ENCODE assay signal across 22 cellular contexts in genomic region chr12:22923768-22924167, GRCh38.
DNase-seq lines count a peak whose midpoint lies in the region; ATAC-seq, FAIRE-seq and TF ChIP-seq lines count a peak whose summit lies in the region.
"Had no signal": no experiment of that assay in that cellular context is flagged by ENCODE, and none has a peak within 500 bp of the region (broad histone marks: within the 10 kb centered on the region; RNA-seq: fewer than 3 reads in every experiment).

No MANE protein-coding gene starts in this region.

- H2AK5ac ChIP-seq in H1 (ENCODE audit: low read depth, low read length): no peak overlapping the region
- H2AK5ac ChIP-seq in mesendoderm (ENCODE audit: low read length): peak overlapping the region; percentile 68

- H2BK5ac ChIP-seq in H1 (ENCODE audit: low read depth, low read length): no peak overlapping the region
- peak overlapping the region; percentile 99 for H2BK5ac ChIP-seq in mesendoderm (ENCODE audit: low read length)

- CTCF ChIA-PET in H1 (lab: Charles Lee; ENCODE audit: partially characterized antibody) (no interaction called here), Caco-2 (lab: Charles Lee) (no interaction called here)

- H2BK120ac ChIP-seq in H1 (replicated peaks; ENCODE audit: low read depth, low read length): no peak overlapping the region
- H2BK120ac ChIP-seq in mesendoderm (ENCODE audit: low read depth, low read length): peak overlapping the region; percentile 97

- H2AFZ ChIP-seq in H1 (ENCODE audit: low read length): no peak overlapping the region

- no peaks in the 10 kb centered on the region for H3K27me3 ChIP-seq in HUES48 (ENCODE audit: control insufficient read depth, insufficient read depth, low read length)
- H3K27me3 ChIP-seq in H1 (replicated peaks in 1 of 4; ENCODE audit: control insufficient read depth in 3 of 4, extremely low read depth in 1 of 4, insufficient read depth in 3 of 4, low read length in 3 of 4): no peaks in the 10 kb centered on the region
- H3K27me3 ChIP-seq in mesendoderm (ENCODE audit: insufficient read depth, low read length, poor library complexity): no peaks in the 10 kb centered on the region
- no peaks in the 10 kb centered on the region for H3K27me3 ChIP-seq in Caco-2 (replicated peaks; ENCODE audit: control insufficient read depth, insufficient read depth, low read length)
- H3K27me3 ChIP-seq: BE2C had no signal

- H3K56ac ChIP-seq in H1 (replicated peaks; ENCODE audit: insufficient read length, low read depth, low read length) (no peak overlapping the region), mesendoderm (ENCODE audit: low read length) (peak overlapping the region; percentile 78)

- H3K4me3 ChIP-seq in HUES48 (ENCODE audit: low read depth, low read length) (no peak overlapping the region), H1 (ENCODE audit: extremely low read depth in 1 of 4, insufficient read depth in 2 of 4, low read depth in 3 of 4, low read length in 4 of 4) (no peak overlapping the region), mesendoderm (ENCODE audit: low read length) (no peak overlapping the region), Caco-2 (ENCODE audit: low read depth, low read length) (no peak overlapping the region)

- H3K79me1 ChIP-seq in H1 (ENCODE audit: low read depth, low read length) (no peaks in the 10 kb centered on the region), mesendoderm (ENCODE audit: low read length) (no peaks in the 10 kb centered on the region)

- no peaks in the 10 kb centered on the region for H3K4me1 Mint-ChIP-seq in T-helper 17 cell
- peaks cover 21% of the 10 kb centered on the region for H3K4me1 Mint-ChIP-seq in Caco-2 (ENCODE audit: low read depth, unreplicated experiment)
- no peaks in the 10 kb centered on the region for H3K4me1 Mint-ChIP-seq in nephron progenitor cell
- H3K4me1 Mint-ChIP-seq: CD4-positive, CD25-positive, alpha-beta regulatory T cell; IgD-negative memory B cell had no signal

- no peak overlapping the region for H3K27ac Mint-ChIP-seq in T-helper 17 cell
- no peak overlapping the region for H3K27ac Mint-ChIP-seq in Caco-2 (ENCODE audit: unreplicated experiment)
- no peak overlapping the region for H3K27ac Mint-ChIP-seq in nephron progenitor cell
- H3K27ac Mint-ChIP-seq: CD4-positive, CD25-positive, alpha-beta regulatory T cell; HFFc6; IgD-negative memory B cell had no signal

- H3K18ac ChIP-seq in H1 (ENCODE audit: extremely low read depth, low read length) (no peak overlapping the region), mesendoderm (ENCODE audit: low read length) (peak overlapping the region; percentile 97)

- no peak overlapping the region for H2BK12ac ChIP-seq in H1 (ENCODE audit: low read depth, low read length)

- no peaks in the 10 kb centered on the region for H3K23me2 ChIP-seq in H1 (ENCODE audit: low read depth, low read length)

- 84% methylated on average over 2 of the region's 2 CpGs; no CpG with 5 or more reads in 1 of the 2 experiments for WGBS in H1 (ENCODE audit: extremely low coverage in 1 of 2, insufficient coverage in 1 of 2, insufficient read length in 1 of 2, insufficient replicate concordance in 2 of 2, low coverage in 1 of 2, low lambda C conversion rate in 2 of 2, missing lambda C conversion rate in 1 of 2), 2 experiments
- WGBS in mesendoderm (ENCODE audit: extremely low coverage, insufficient coverage, low lambda C conversion rate): no CpG with 5 or more reads among the region's 2 CpGs

- ATAC-seq in T-helper 17 cell: no peak
- ATAC-seq: HCT116, HepG2 had no signal

- no peaks in the 10 kb centered on the region for H3K36me3 ChIP-seq in HUES48 (ENCODE audit: control insufficient read depth, insufficient read depth, low read length)
- H3K36me3 ChIP-seq in H1 (ENCODE audit: control insufficient read depth in 2 of 4, insufficient read depth in 4 of 4, low read length in 3 of 4): no peaks in the 10 kb centered on the region
- H3K36me3 ChIP-seq in mesendoderm (ENCODE audit: control insufficient read depth, insufficient read depth, low read length): no peaks in the 10 kb centered on the region
- H3K36me3 ChIP-seq in Caco-2 (ENCODE audit: control insufficient read depth, insufficient read depth, low read length): no peaks in the 10 kb centered on the region
- H3K36me3 ChIP-seq: BE2C had no signal

- H3K36me3 Mint-ChIP-seq in T-helper 17 cell (ENCODE audit: low read depth): no peaks in the 10 kb centered on the region
- H3K36me3 Mint-ChIP-seq in Caco-2 (ENCODE audit: insufficient read depth, unreplicated experiment): no peaks in the 10 kb centered on the region
- H3K36me3 Mint-ChIP-seq in nephron progenitor cell (ENCODE audit: low read depth): no peaks in the 10 kb centered on the region
- H3K36me3 Mint-ChIP-seq: CD4-positive, CD25-positive, alpha-beta regulatory T cell; IgD-negative memory B cell had no signal

- TF ChIP-seq EP300 in H1 (IDR thresholded peaks at IDR 0.05; ENCODE audit: borderline replicate concordance in 1 of 2, low read depth in 2 of 2, low read length in 2 of 2): no peak

- H3K27me3 Mint-ChIP-seq in T-helper 17 cell (no peaks in the 10 kb centered on the region), Caco-2 (ENCODE audit: insufficient read depth, unreplicated experiment) (peaks cover 4% of the 10 kb centered on the region), nephron progenitor cell (ENCODE audit: low read depth, poor library complexity) (no peaks in the 10 kb centered on the region)
- H3K27me3 Mint-ChIP-seq: CD4-positive, CD25-positive, alpha-beta regulatory T cell; IgD-negative memory B cell had no signal

- FAIRE-seq in H1 (lab: Jason Lieb, UNC): no peak
- FAIRE-seq: A204.1, H54, HepG2 had no signal

- DNase-seq in H1 (ENCODE audit: low read depth in 1 of 2, low spot score in 2 of 2): no peak
- DNase-seq in mesendoderm: no peak
- no peak for DNase-seq in NCI-H2227 treated with DMSO at 0.1 percent for 48 hours (lab: John Stamatoyannopoulos, UW)
- DNase-seq in T-helper 17 cell: no peak
- DNase-seq in Caco-2: no peak
- no peak for DNase-seq in nephron progenitor cell
- DNase-seq: ACHN; BE2C; C1 segment of cervical spinal cord; CD4-positive, CD25-positive, alpha-beta regulatory T cell; DMS153; DMS79; GDM1; HFFc6; KBM-7 had no signal

- H4K20me1 ChIP-seq in H1 (replicated peaks in 1 of 2; ENCODE audit: control insufficient read depth in 1 of 2, insufficient read depth in 2 of 2, low read length in 2 of 2): no peaks in the 10 kb centered on the region

- H3K27ac ChIP-seq in HUES48 (ENCODE audit: low read depth, low read length): peak overlapping the region; percentile 62
- no peak overlapping the region for H3K27ac ChIP-seq in H1 (ENCODE audit: low read depth, low read length)
- peak overlapping the region; percentile 90 for H3K27ac ChIP-seq in mesendoderm (ENCODE audit: low read depth, low read length)
- H3K27ac ChIP-seq: HL-60 had no signal

- no peak for TF ChIP-seq POLR2A in H1 (IDR thresholded peaks at IDR 0.05; ENCODE audit: control extremely low read depth in 1 of 2, low read depth in 2 of 2, low read length in 2 of 2)

- no peak for TF ChIP-seq CTCF in H1 (IDR thresholded peaks at IDR 0.05; ENCODE audit: control extremely low read depth in 1 of 3, insufficient read depth in 1 of 3, low read depth in 1 of 3, low read length in 3 of 3)
- TF ChIP-seq CTCF in Caco-2 (IDR thresholded peaks at IDR 0.05; ENCODE audit: insufficient read depth in 1 of 2, low read depth in 1 of 2, low read length in 1 of 2, severe bottlenecking in 1 of 2, unreplicated experiment in 1 of 2): no peak
- TF ChIP-seq CTCF in nephron progenitor cell (IDR thresholded peaks at IDR 0.05): no peak

- H3K9me3 ChIP-seq in HUES48 (ENCODE audit: control insufficient read depth, insufficient read depth, low read length): no peaks in the 10 kb centered on the region
- no peaks in the 10 kb centered on the region for H3K9me3 ChIP-seq in H1 (ENCODE audit: insufficient read depth in 2 of 2, low read depth in 1 of 2, low read length in 1 of 2)
- no peaks in the 10 kb centered on the region for H3K9me3 ChIP-seq in T-helper 17 cell (ENCODE audit: control insufficient read depth, low read length, poor library complexity, severe bottlenecking)
- no peaks in the 10 kb centered on the region for H3K9me3 ChIP-seq in Caco-2
- H3K9me3 ChIP-seq: BE2C had no signal

- H3K4me3 Mint-ChIP-seq in T-helper 17 cell (no peak overlapping the region), Caco-2 (ENCODE audit: unreplicated experiment) (no peak overlapping the region), nephron progenitor cell (no peak overlapping the region)
- H3K4me3 Mint-ChIP-seq: CD4-positive, CD25-positive, alpha-beta regulatory T cell; HFFc6; IgD-negative memory B cell had no signal

- H3K14ac ChIP-seq in H1 (ENCODE audit: insufficient read length): no peak overlapping the region

- no peak overlapping the region for H3K23ac ChIP-seq in H1 (ENCODE audit: insufficient read length)
- no peak overlapping the region for H3K23ac ChIP-seq in mesendoderm (ENCODE audit: low read length)

- H3K4ac ChIP-seq in H1 (replicated peaks; ENCODE audit: insufficient read length, low read depth, low read length): no peak overlapping the region
- peak overlapping the region; percentile 87 for H3K4ac ChIP-seq in mesendoderm (ENCODE audit: low read depth, low read length)

- H3K4me1 ChIP-seq in HUES48 (ENCODE audit: control insufficient read depth, insufficient read depth, low read length): peaks cover 29% of the 10 kb centered on the region
- H3K4me1 ChIP-seq in H1 (replicated peaks in 1 of 4; ENCODE audit: control insufficient read depth in 3 of 4, insufficient read depth in 4 of 4, low read length in 3 of 4): peaks cover 2 to 13% (median 6%) of the 10 kb centered on the region in 4 experiments; a peak in 3 of 7 replicates
- peaks cover 6% of the 10 kb centered on the region for H3K4me1 ChIP-seq in mesendoderm (ENCODE audit: control insufficient read depth, low read depth, low read length)
- peaks cover 30% of the 10 kb centered on the region for H3K4me1 ChIP-seq in Caco-2
- H3K4me1 ChIP-seq: BE2C had no signal

- POLR2A ChIA-PET in H1 (lab: Charles Lee; ENCODE audit: partially characterized antibody) (no interaction called here), Caco-2 (lab: Charles Lee) (no interaction called here)

- no peak overlapping the region for H4K8ac ChIP-seq in H1 (ENCODE audit: extremely low read depth, insufficient read depth, low read length)
- H4K8ac ChIP-seq in mesendoderm (ENCODE audit: low read depth, low read length): peak overlapping the region; percentile 94

- H3K9ac ChIP-seq in HUES48 (ENCODE audit: low read depth, low read length) (no peak overlapping the region), H1 (replicated peaks in 1 of 4; ENCODE audit: extremely low read depth in 1 of 4, low read depth in 3 of 4, low read length in 3 of 4) (no peak overlapping the region), mesendoderm (ENCODE audit: low read length) (peak overlapping the region; percentile 34)

- no peak overlapping the region for H4K5ac ChIP-seq in H1 (ENCODE audit: insufficient read length, low read depth, low read length)
- peak overlapping the region; percentile 5 for H4K5ac ChIP-seq in mesendoderm (ENCODE audit: low read length)

- H3K79me2 ChIP-seq in H1 (ENCODE audit: control insufficient read depth in 1 of 2, insufficient read depth in 2 of 2, low read length in 2 of 2) (no peaks in the 10 kb centered on the region), mesendoderm (ENCODE audit: control insufficient read depth, insufficient read depth, low read length) (no peaks in the 10 kb centered on the region)

- intact Hi-C loops in Caco-2 (cut with micrococcal nuclease; ENCODE audit: unreplicated experiment): loop anchor here (1.0 kb wide), 1 partner anchor 67 kb away; no protein-coding TSS in a partner anchor

- H4K91ac ChIP-seq in H1 (replicated peaks; ENCODE audit: insufficient read length, low read length): no peak overlapping the region

- no TSS peak for BruUV-seq in Caco-2 (replicated peaks; lab: Mats Ljungman, UMichigan)

- no peak for TF ChIP-seq RAD21 in H1 (IDR thresholded peaks at IDR 0.05 in 1 of 2, conservative IDR thresholded peaks at IDR 0.05 in 1 of 2; ENCODE audit: low read depth in 2 of 2, low read length in 2 of 2)

- H3K4me2 ChIP-seq in H1 (ENCODE audit: insufficient read depth in 1 of 2, low read depth in 2 of 2, low read length in 2 of 2): no peak overlapping the region; a peak in 1 of 4 replicates
- H3K4me2 ChIP-seq in mesendoderm (ENCODE audit: low read length): no peak overlapping the region

- H2BK15ac ChIP-seq in H1 (ENCODE audit: low read length): no peak overlapping the region
- no peak overlapping the region for H2BK15ac ChIP-seq in mesendoderm (replicated peaks; ENCODE audit: low read depth)

- H3K9me3 Mint-ChIP-seq in Caco-2 (ENCODE audit: unreplicated experiment) (no peaks in the 10 kb centered on the region), nephron progenitor cell (no peaks in the 10 kb centered on the region)

- H2BK20ac ChIP-seq in H1 (ENCODE audit: low read length): 0 out of 2 replicates have a peak overlapping the region, but pooled peaks have one; percentile 25
